In genomic region chr5:102755691-102756371, GRCh38 we compare ENCODE assay signal across 8 cellular contexts. TPM values are rescaled to one million over a fixed set of nuclear protein-coding genes. Genes with fewer than 3 reads are reported as not detected.
DNase-seq lines count a peak whose midpoint lies in the region; ATAC-seq, FAIRE-seq and TF ChIP-seq lines count a peak whose summit lies in the region.

No MANE protein-coding gene starts in this region.

- TF ChIP-seq CTCF in foreskin fibroblast (IDR thresholded peaks at IDR 0.05; ENCODE audit: low read depth, low read length) (no peak), thoracic aorta (IDR thresholded peaks at IDR 0.05) (no peak)

- H3K27ac ChIP-seq in HUES48 (ENCODE audit: low read depth, low read length): peak overlapping the region; percentile 79
- H3K27ac ChIP-seq in thoracic aorta: peak overlapping the region; percentile 93 to 95

- H3K36me3 ChIP-seq in HUES48 (ENCODE audit: control insufficient read depth, insufficient read depth, low read length) (no peaks in the 10 kb centered on the region), thoracic aorta (no peaks in the 10 kb centered on the region)

- DNase-seq in DMS153 (lab: John Stamatoyannopoulos, UW): peak; percentile 37
- DNase-seq in RCC 7860 (ENCODE audit: low spot score): peak; percentile 76
- peak; percentile 39 for DNase-seq in activated T-helper 1 cell treated with Interleukin-2 at 50 U/mL for 16 hours (ENCODE audit: low read depth)
- peak; percentile 75 to 84 for DNase-seq in foreskin fibroblast
- peak; percentile 24 for DNase-seq in non-pigmented ciliary epithelial cell (ENCODE audit: low read depth)
- peak; percentile 64 for DNase-seq in thoracic aorta (ENCODE audit: low spot score)

- peaks cover 24% of the 10 kb centered on the region for H3K4me1 ChIP-seq in HUES48 (ENCODE audit: control insufficient read depth, insufficient read depth, low read length)
- H3K4me1 ChIP-seq in thoracic aorta (ENCODE audit: control insufficient read depth in 1 of 2, low read depth in 2 of 2): peaks cover 36 to 51% of the 10 kb centered on the region in 2 donors

- peak; percentile 29 for FAIRE-seq in RCC 7860 (lab: Jason Lieb, UNC)

- H3K9me3 ChIP-seq in HUES48 (ENCODE audit: control insufficient read depth, insufficient read depth, low read length) (no peaks in the 10 kb centered on the region), thoracic aorta (no peaks in the 10 kb centered on the region)

- peaks cover 31% of the 10 kb centered on the region for H3K27me3 ChIP-seq in HUES48 (ENCODE audit: control insufficient read depth, insufficient read depth, low read length)
- no peaks in the 10 kb centered on the region for H3K27me3 ChIP-seq in thoracic aorta (replicated peaks; ENCODE audit: insufficient read depth)

- peak overlapping the region; percentile 65 for H3K9ac ChIP-seq in HUES48 (ENCODE audit: low read depth, low read length)

- H3K4me3 ChIP-seq in HUES48 (ENCODE audit: low read depth, low read length) (peak overlapping the region; percentile 89), foreskin fibroblast (ENCODE audit: low read depth in 1 of 2, low read length in 2 of 2) (peak overlapping the region; percentile 57 to 94), thoracic aorta (peak overlapping the region; percentile 92)

- ATAC-seq in GM21447 (IDR thresholded peaks at IDR 0.05; ENCODE audit: unreplicated experiment) (peak; percentile 74), thoracic aorta (ENCODE audit: insufficient number of reproducible peaks, low FRiP score, low read depth) (peak; percentile 84)

RNA-seq across cellular contexts. Expression of gene PAM, which starts 0.7 kb away (rescaled TPM):
- 100 to 1,000 TPM; 571 to 806 TPM for total RNA-seq in thoracic aorta

Comparison
In these comparisons a context has a peak if more than half of its experiments do, and no peak if none do; other contexts are left out.
1. Peak in every context shown above with its lines: DNase-seq, ATAC-seq, H3K4me3 ChIP-seq and H3K27ac ChIP-seq.
2. DNase-seq: peak in every context shown above with its lines; median percentile 80 in foreskin fibroblast; 76 in RCC 7860; 64 in thoracic aorta; 39 in activated T-helper 1 cell treated with Interleukin-2 at 50 U/mL for 16 hours; 37 in DMS153; 24 in non-pigmented ciliary epithelial cell.